18 cellular contexts compared by ENCODE assay signal in genomic region chr5:98458004-98458403, GRCh38.
DNase-seq lines count a peak whose midpoint lies in the region; ATAC-seq and TF ChIP-seq lines count a peak whose summit lies in the region.
"Had no signal": no experiment of that assay in that cellular context is flagged by ENCODE, and none has a peak within 500 bp of the region (broad histone marks: within the 10 kb centered on the region; RNA-seq: fewer than 3 reads in every experiment).

No MANE protein-coding gene starts in this region.

- no peaks in the 10 kb centered on the region for H3K9me3 Mint-ChIP-seq in activated T-cell treated with anti-CD3 and anti-CD28 coated beads, Interleukin-2, amount 50 U/mL, for 24 hours
- no peaks in the 10 kb centered on the region for H3K9me3 Mint-ChIP-seq in activated CD4-positive, alpha-beta memory T cell treated with anti-CD3 and anti-CD28 coated beads, Interleukin-2, amount 10 ng/mL, durations not matched to agents 7 days and 5 days

- H3K27ac ChIP-seq in substantia nigra (ENCODE audit: low read depth, low read length, poor library complexity, severe bottlenecking), result no peak overlapping the region
- H3K27ac ChIP-seq: BLaER1, heart right ventricle, pancreas, WERI-Rb-1 had no signal

- no peaks in the 10 kb centered on the region for H3K36me3 Mint-ChIP-seq in activated T-cell treated with anti-CD3 and anti-CD28 coated beads, Interleukin-2, amount 50 U/mL, for 24 hours (ENCODE audit: low read depth)
- no peaks in the 10 kb centered on the region for H3K36me3 Mint-ChIP-seq in activated CD4-positive, alpha-beta memory T cell treated with anti-CD3 and anti-CD28 coated beads, Interleukin-2, amount 10 ng/mL, durations not matched to agents 7 days and 5 days (ENCODE audit: low read depth)
- H3K36me3 Mint-ChIP-seq: activated CD8-positive, alpha-beta memory T cell treated with anti-CD3 and anti-CD28 coated beads, Interleukin-2, amount 10 ng/mL, durations not matched to agents 7 days and 5 days had no signal

- H3K4me3 Mint-ChIP-seq in activated T-cell treated with anti-CD3 and anti-CD28 coated beads, Interleukin-2, amount 50 U/mL, for 24 hours, result no peak overlapping the region
- H3K4me3 Mint-ChIP-seq in activated CD4-positive, alpha-beta memory T cell treated with anti-CD3 and anti-CD28 coated beads, Interleukin-2, amount 10 ng/mL, durations not matched to agents 7 days and 5 days, result no peak overlapping the region
- H3K4me3 Mint-ChIP-seq: activated CD8-positive, alpha-beta memory T cell treated with anti-CD3 and anti-CD28 coated beads, Interleukin-2, amount 10 ng/mL, durations not matched to agents 7 days and 5 days had no signal

- TF ChIP-seq CTCF in AG10803 (conservative IDR thresholded peaks at IDR 0.05; ENCODE audit: low read length), result no peak
- TF ChIP-seq CTCF in astrocyte of the cerebellum (IDR thresholded peaks at IDR 0.05; ENCODE audit: low read depth, low read length, missing control alignments), result no peak

- H3K4me3 ChIP-seq in AG10803 (ENCODE audit: low read length), result no peak overlapping the region
- no peak overlapping the region for H3K4me3 ChIP-seq in astrocyte of the cerebellum (ENCODE audit: low read depth, low read length)
- H3K4me3 ChIP-seq: BLaER1, heart right ventricle, pancreas had no signal

- H3K4me1 Mint-ChIP-seq in activated T-cell treated with anti-CD3 and anti-CD28 coated beads, Interleukin-2, amount 50 U/mL, for 24 hours (ENCODE audit: low read depth), result no peaks in the 10 kb centered on the region
- H3K4me1 Mint-ChIP-seq in activated CD4-positive, alpha-beta memory T cell treated with anti-CD3 and anti-CD28 coated beads, Interleukin-2, amount 10 ng/mL, durations not matched to agents 7 days and 5 days, result no peaks in the 10 kb centered on the region
- H3K4me1 Mint-ChIP-seq: activated CD8-positive, alpha-beta memory T cell treated with anti-CD3 and anti-CD28 coated beads, Interleukin-2, amount 10 ng/mL, durations not matched to agents 7 days and 5 days had no signal

- POLR2A ChIA-PET in activated CD4-positive, alpha-beta memory T cell treated with anti-CD3 and anti-CD28 coated beads, Interleukin-2, amount 10 ng/mL, durations not matched to agents 7 days and 5 days (lab: Charles Lee), result no interaction called here

- DNase-seq in AG10803 (ENCODE audit: low read depth) (peak; percentile 66), astrocyte of the cerebellum (ENCODE audit: low read depth) (peak; percentile 36), kidney tubule cell (ENCODE audit: low spot score) (peak; percentile 51), SW480 (ENCODE audit: low spot score) (no peak), substantia nigra (lab: John Stamatoyannopoulos, UW) (no peak)
- no peak for DNase-seq in activated T-cell treated with anti-CD3 and anti-CD28 coated beads, Interleukin-2, amount 50 U/mL, for 24 hours
- DNase-seq in activated CD4-positive, alpha-beta memory T cell treated with anti-CD3 and anti-CD28 coated beads, Interleukin-2, amount 10 ng/mL, durations not matched to agents 7 days and 5 days, result no peak
- DNase-seq: activated CD8-positive, alpha-beta memory T cell treated with anti-CD3 and anti-CD28 coated beads, Interleukin-2, amount 10 ng/mL, durations not matched to agents 7 days and 5 days; activated naive CD4-positive, alpha-beta T cell treated with anti-CD3 and anti-CD28 coated beads, Interleukin-2, amount 50 U/mL, for 16 hours; central memory CD4-positive, alpha-beta T cell; DMS53; heart right ventricle; left cardiac atrium; NCI-H1092; pancreas; WERI-Rb-1 had no signal

- no peaks in the 10 kb centered on the region for H3K27me3 Mint-ChIP-seq in activated T-cell treated with anti-CD3 and anti-CD28 coated beads, Interleukin-2, amount 50 U/mL, for 24 hours
- no peaks in the 10 kb centered on the region for H3K27me3 Mint-ChIP-seq in activated CD4-positive, alpha-beta memory T cell treated with anti-CD3 and anti-CD28 coated beads, Interleukin-2, amount 10 ng/mL, durations not matched to agents 7 days and 5 days
- H3K27me3 Mint-ChIP-seq: activated CD8-positive, alpha-beta memory T cell treated with anti-CD3 and anti-CD28 coated beads, Interleukin-2, amount 10 ng/mL, durations not matched to agents 7 days and 5 days had no signal

- ATAC-seq in HG02885 (IDR thresholded peaks at IDR 0.05; ENCODE audit: poor library complexity, unreplicated experiment), result peak; percentile 37
- ATAC-seq: activated CD8-positive, alpha-beta memory T cell treated with anti-CD3 and anti-CD28 coated beads, Interleukin-2, amount 10 ng/mL, durations not matched to agents 7 days and 5 days; heart right ventricle; left cardiac atrium; pancreas had no signal

- in situ Hi-C loops in astrocyte of the cerebellum (cut with HindIII; ENCODE audit: low sequenced_read_pairs), result no loop called here

- no peak overlapping the region for H3K27ac Mint-ChIP-seq in activated T-cell treated with anti-CD3 and anti-CD28 coated beads, Interleukin-2, amount 50 U/mL, for 24 hours
- no peak overlapping the region for H3K27ac Mint-ChIP-seq in activated CD4-positive, alpha-beta memory T cell treated with anti-CD3 and anti-CD28 coated beads, Interleukin-2, amount 10 ng/mL, durations not matched to agents 7 days and 5 days
- H3K27ac Mint-ChIP-seq: activated CD8-positive, alpha-beta memory T cell treated with anti-CD3 and anti-CD28 coated beads, Interleukin-2, amount 10 ng/mL, durations not matched to agents 7 days and 5 days had no signal

- CTCF ChIA-PET in activated CD4-positive, alpha-beta memory T cell treated with anti-CD3 and anti-CD28 coated beads, Interleukin-2, amount 10 ng/mL, durations not matched to agents 7 days and 5 days (lab: Charles Lee), result no interaction called here

Comparison
In these comparisons a context has a peak if more than half of its experiments do, and no peak if none do; other contexts are left out.
1. DNase-seq: peak in AG10803 (single experiment), astrocyte of the cerebellum (single experiment) and kidney tubule cell (single experiment); none in activated T-cell treated with anti-CD3 and anti-CD28 coated beads, Interleukin-2, amount 50 U/mL, for 24 hours (single experiment), activated CD4-positive, alpha-beta memory T cell treated with anti-CD3 and anti-CD28 coated beads, Interleukin-2, amount 10 ng/mL, durations not matched to agents 7 days and 5 days (single experiment), SW480 (single experiment) and substantia nigra (0 of 49).